In the genomic region with DNA sequence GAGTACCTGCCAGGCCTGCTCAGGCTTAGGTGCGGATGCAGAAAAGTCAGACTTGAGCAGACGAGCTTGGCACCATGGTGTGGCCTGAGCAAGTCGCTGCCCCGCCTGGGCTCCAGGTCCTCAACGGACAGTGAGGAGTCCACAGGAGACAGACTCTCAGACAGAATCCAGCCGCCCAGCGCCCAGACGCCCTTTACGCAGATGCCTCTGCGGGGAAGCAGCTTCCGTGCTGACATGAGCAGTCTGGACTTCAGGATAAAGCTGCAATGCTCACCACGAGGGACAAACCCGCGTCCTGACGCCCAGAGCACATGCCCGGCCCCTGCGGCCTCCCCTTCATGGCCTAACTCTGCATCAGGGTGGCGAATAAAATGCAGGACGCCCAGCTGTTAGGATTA, we compare ENCODE assay signal across 19 cellular contexts. TPM values are rescaled to one million over a fixed set of nuclear protein-coding genes. Genes with fewer than 3 reads are reported as not detected.
"Had no signal": no experiment of that assay in that cellular context is flagged by ENCODE, and none has a peak within 500 bp of the region (broad histone marks: within the 10 kb centered on the region; RNA-seq: fewer than 3 reads in every experiment).

No MANE protein-coding gene starts in this region.

- H3K4me3 ChIP-seq: esophagus muscularis mucosa, hepatocyte, left lung, psoas muscle had no signal

- H3K79me2 ChIP-seq: hepatocyte had no signal

- H3K4me2 ChIP-seq: hepatocyte had no signal

- H2AFZ ChIP-seq: hepatocyte had no signal

- H3K27me3 ChIP-seq: esophagus muscularis mucosa, hepatocyte, left lung, neutrophil had no signal

- H3K27ac ChIP-seq: hepatocyte, neutrophil had no signal

- ATAC-seq: effector memory CD8-positive, alpha-beta T cell; left lung had no signal

- FAIRE-seq: colon, islet of Langerhans, small intestine had no signal

- H3K9me3 ChIP-seq: esophagus muscularis mucosa, left lung, neutrophil, psoas muscle had no signal

- H3K36me3 ChIP-seq: esophagus muscularis mucosa, left lung, neutrophil had no signal

- DNase-seq: cerebellar nuclear complex; effector memory CD8-positive, alpha-beta T cell; foreskin fibroblast; head of caudate nucleus; mesendoderm; naive B cell; small intestine; stimulated activated CD4-positive, alpha-beta T cell treated with anti-CD3 and anti-CD28 coated beads, Interleukin-2, amount 100 ng/mL, for 48 hours; stimulated activated naive CD4-positive, alpha-beta T cell treated with Interleukin-2 at 50 U/mL for 16 hours; trophoblast cell had no signal

RNA-seq across cellular contexts. Expression of a gene that starts 3.5 kb away (rescaled TPM):
- total RNA-seq: lung microvascular endothelial cell, osteoblast, psoas muscle had no signal
- polyA plus RNA-seq: psoas muscle had no signal

RNA-seq across cellular contexts. Expression of a gene that starts 6.7 kb away (rescaled TPM):
- total RNA-seq: esophagus muscularis mucosa, lung microvascular endothelial cell, psoas muscle had no signal

RNA-seq across cellular contexts. Expression of a gene that starts 30.8 kb away (rescaled TPM):
- total RNA-seq: esophagus muscularis mucosa, left lung, lung microvascular endothelial cell, osteoblast had no signal
